8 cellular contexts compared by ENCODE assay signal in genomic region chr4:94451669-94452475, GRCh38. TPM values are rescaled to one million over a fixed set of nuclear protein-coding genes. Genes with fewer than 3 reads are reported as not detected.
DNase-seq lines count a peak whose midpoint lies in the region.

PDLIM5 (plus strand) TSS chr4:94451942; CDS start chr4:94455289, 3,347 bp downstream.

- peak within 1 kb of the TSS; percentile 83 for H3K4me3 Mint-ChIP-seq in activated naive CD4-positive, alpha-beta T cell treated with anti-CD3 and anti-CD28 coated beads, Interleukin-2, amount 10 ng/mL, durations not matched to agents 7 days and 5 days

- H3K27me3 ChIP-seq in HAP-1 (ENCODE audit: low read depth) (no peaks in the 10 kb centered on the region), MG63 (no peaks in the 10 kb centered on the region)

- H3K9me3 ChIP-seq in HAP-1 (no peaks in the 10 kb centered on the region), MG63 (no peaks in the 10 kb centered on the region), SK-N-MC (ENCODE audit: low read depth, low read length) (no peaks in the 10 kb centered on the region)

- H3K27ac Mint-ChIP-seq in activated naive CD4-positive, alpha-beta T cell treated with anti-CD3 and anti-CD28 coated beads, Interleukin-2, amount 10 ng/mL, durations not matched to agents 7 days and 5 days, result peak within 1 kb of the TSS; percentile 20

- H3K27me3 Mint-ChIP-seq in activated naive CD4-positive, alpha-beta T cell treated with anti-CD3 and anti-CD28 coated beads, Interleukin-2, amount 10 ng/mL, durations not matched to agents 7 days and 5 days, result peaks cover 35% of the 10 kb centered on the region

- H3K9ac ChIP-seq in SK-N-MC (ENCODE audit: insufficient read length), result peak within 1 kb of the TSS; percentile 85

- peaks cover 21% of the 10 kb centered on the region for H3K4me1 Mint-ChIP-seq in activated naive CD4-positive, alpha-beta T cell treated with anti-CD3 and anti-CD28 coated beads, Interleukin-2, amount 10 ng/mL, durations not matched to agents 7 days and 5 days

- peaks cover 2% of the 10 kb centered on the region for H3K36me3 Mint-ChIP-seq in activated naive CD4-positive, alpha-beta T cell treated with anti-CD3 and anti-CD28 coated beads, Interleukin-2, amount 10 ng/mL, durations not matched to agents 7 days and 5 days

- peaks cover 34% of the 10 kb centered on the region for H3K4me1 ChIP-seq in HAP-1

- peak within 1 kb of the TSS; percentile 90 for H3K4me3 ChIP-seq in HAP-1
- peak within 1 kb of the TSS; percentile 87 for H3K4me3 ChIP-seq in MG63
- H3K4me3 ChIP-seq in SK-N-MC, result peak within 1 kb of the TSS; percentile 86

- DNase-seq in GM03348 (ENCODE audit: low spot score) (peak; percentile 97), HAP-1 (ENCODE audit: low spot score in 2 of 2) (peak; percentile 82 to 94), MG63 (peak; percentile 79), SK-N-MC (ENCODE audit: low read depth, low spot score) (no peak), germinal center (ENCODE audit: low spot score) (peak; percentile 93), occipital lobe (lab: John Stamatoyannopoulos, UW) (peak; percentile 88)
- peak; percentile 90 for DNase-seq in activated naive CD4-positive, alpha-beta T cell treated with anti-CD3 and anti-CD28 coated beads, Interleukin-2, amount 10 ng/mL, durations not matched to agents 7 days and 5 days

- peak within 1 kb of the TSS; percentile 90 for H3K27ac ChIP-seq in SK-N-MC
- peak within 1 kb of the TSS; percentile 63 for H3K27ac ChIP-seq in temporal lobe (ENCODE audit: low read depth, low read length)

- CTCF ChIA-PET in activated naive CD4-positive, alpha-beta T cell treated with anti-CD3 and anti-CD28 coated beads, Interleukin-2, amount 10 ng/mL, durations not matched to agents 7 days and 5 days (lab: Charles Lee), result no interaction called here

- no peaks in the 10 kb centered on the region for H3K9me3 Mint-ChIP-seq in activated naive CD4-positive, alpha-beta T cell treated with anti-CD3 and anti-CD28 coated beads, Interleukin-2, amount 10 ng/mL, durations not matched to agents 7 days and 5 days

- peaks cover 8% of the 10 kb centered on the region for H3K36me3 ChIP-seq in HAP-1 (replicated peaks)
- peaks cover 15% of the 10 kb centered on the region for H3K36me3 ChIP-seq in MG63
- peaks cover 3% of the 10 kb centered on the region; the same call in 1 of the 2 replicates for H3K36me3 ChIP-seq in SK-N-MC (ENCODE audit: insufficient read depth, low read length)

- in situ Hi-C loops in HAP-1 (cut with MboI; ENCODE audit: low sequenced_read_pairs), result no loop called here

RNA-seq across cellular contexts. Expression of gene PDLIM5, which starts in this region (rescaled TPM):
- total RNA-seq in MG63 (2014; rRNA removed; shearing (Covaris generic); ENCODE audit: low replicate concordance), result 19.4 and 21.1 TPM in 2 replicates
- total RNA-seq in occipital lobe (27.1 TPM), temporal lobe (23.4 TPM)
